32 cellular contexts compared by ENCODE assay signal in genomic region chr4:106270708-106271107, GRCh38.
"Had no signal": no experiment of that assay in that cellular context is flagged by ENCODE, and none has a peak within 500 bp of the region (broad histone marks: within the 10 kb centered on the region; RNA-seq: fewer than 3 reads in every experiment).

No MANE protein-coding gene starts in this region.

- H3K27ac ChIP-seq: breast epithelium, cardiac muscle cell, colonic mucosa, dorsolateral prefrontal cortex, esophagus muscularis mucosa, gastroesophageal sphincter, heart right ventricle, WERI-Rb-1 had no signal

- H3K4me3 ChIP-seq: breast epithelium, cardiac muscle cell, colonic mucosa, dorsolateral prefrontal cortex, esophagus muscularis mucosa, gastroesophageal sphincter, heart right ventricle had no signal

- H3K4me1 ChIP-seq: breast epithelium, colonic mucosa, gastroesophageal sphincter had no signal

- H3K9me3 ChIP-seq: breast epithelium, colonic mucosa, esophagus muscularis mucosa, gastroesophageal sphincter, heart right ventricle had no signal

- DNase-seq: activated B cell treated with CpG ODN at 0.5 μM for 24 hours; activated CD4-positive, alpha-beta T cell treated with anti-CD3 and anti-CD28 coated beads for 48 hours; activated CD4-positive, alpha-beta T cell treated with anti-CD3 and anti-CD28 coated beads, Interleukin-2, amount 50 U/mL, for 1 hour; activated CD4-positive, alpha-beta T cell treated with anti-CD3 and anti-CD28 coated beads, Interleukin-2, amount 50 U/mL, for 48 hours; activated CD8-positive, alpha-beta memory T cell treated with anti-CD3 and anti-CD28 coated beads for 24 hours; activated CD8-positive, alpha-beta T cell treated with anti-CD3 and anti-CD28 coated beads for 36 hours; activated effector memory CD4-positive, alpha-beta T cell treated with Interleukin-2 at 50 U/mL for 16 hours; activated gamma-delta T cell treated with Interleukin-2 at 50 U/mL for 16 hours; activated naive CD4-positive, alpha-beta T cell treated with anti-CD3 and anti-CD28 coated beads, Interleukin-2, amount 50 U/mL, for 16 hours; activated naive CD4-positive, alpha-beta T cell treated with Interleukin-2 at 50 U/mL for 16 hours; activated T-cell treated with anti-CD3 and anti-CD28 coated beads, Interleukin-2, amount 50 U/mL, for 4 hours; amygdala; aorta; central memory CD4-positive, alpha-beta T cell; cerebellar nuclear complex; colonic mucosa; dorsolateral prefrontal cortex; effector memory CD4-positive, alpha-beta T cell; endodermal cell; erythroblast; foreskin melanocyte; heart right ventricle; T-helper 1 cell; T-helper 17 cell; T1000; WERI-Rb-1 had no signal

- H3K27me3 ChIP-seq: breast epithelium, cardiac muscle cell, colonic mucosa, dorsolateral prefrontal cortex, esophagus muscularis mucosa, gastroesophageal sphincter, heart right ventricle had no signal

- ATAC-seq: activated CD4-positive, CD25-positive, alpha-beta regulatory T cell treated with anti-CD3 and anti-CD28 coated beads, Interleukin-2, amount 50 U/mL, for 24 hours; activated CD8-positive, alpha-beta T cell treated with anti-CD3 and anti-CD28 coated beads for 36 hours; activated T-cell treated with anti-CD3 and anti-CD28 coated beads, Interleukin-2, amount 50 U/mL, for 4 hours; activated T-helper 17 cell treated with anti-CD3 and anti-CD28 coated beads, Interleukin-2, amount 50 U/mL, for 72 hours; gastroesophageal sphincter; heart right ventricle; T-helper 17 cell had no signal

- H3K36me3 ChIP-seq: breast epithelium, colonic mucosa, WERI-Rb-1 had no signal
